Comparison of ENCODE assay signal across 30 cellular contexts in genomic region chr9:134295101-134295745, GRCh38. TPM values are rescaled to one million over a fixed set of nuclear protein-coding genes. Genes with fewer than 3 reads are reported as not detected.
DNase-seq lines count a peak whose midpoint lies in the region; ATAC-seq, FAIRE-seq and TF ChIP-seq lines count a peak whose summit lies in the region.
"Had no signal": no experiment of that assay in that cellular context is flagged by ENCODE, and none has a peak within 500 bp of the region (broad histone marks: within the 10 kb centered on the region; RNA-seq: fewer than 3 reads in every experiment).

No MANE protein-coding gene starts in this region.

- H2AFZ ChIP-seq in GM23248, result no peak overlapping the region

- H3K36me3 ChIP-seq in right atrium auricular region, result no peaks in the 10 kb centered on the region
- H3K36me3 ChIP-seq in mucosa of descending colon (ENCODE audit: low read depth), result no peaks in the 10 kb centered on the region
- H3K36me3 ChIP-seq in small intestine (ENCODE audit: control insufficient read depth in 2 of 2, insufficient read depth in 2 of 2, low read length in 2 of 2), result no peaks in the 10 kb centered on the region
- no peaks in the 10 kb centered on the region for H3K36me3 ChIP-seq in adrenal gland (replicated peaks in 1 of 2)
- no peaks in the 10 kb centered on the region for H3K36me3 ChIP-seq in GM23248 (ENCODE audit: low read depth)
- H3K36me3 ChIP-seq: left lung had no signal

- WGBS in small intestine, 3 donors, result 86 to 91% (median 88%) methylated on average over 22 to 25 of the region's 25 CpGs
- WGBS in adrenal gland, 4 donors, result 91 to 92% (median 92%) methylated on average over 25 of the region's 25 CpGs
- WGBS in GM23248 (ENCODE audit: low coverage in 1 of 2, low lambda C conversion rate in 2 of 2, missing lambda C conversion rate in 2 of 2), 2 experiments, result 91% methylated on average over 24 to 25 of the region's 25 CpGs

- no peaks in the 10 kb centered on the region for H3K9me3 ChIP-seq in right atrium auricular region
- H3K9me3 ChIP-seq in mucosa of descending colon, result no peaks in the 10 kb centered on the region
- H3K9me3 ChIP-seq in small intestine (ENCODE audit: control insufficient read depth, low read depth), result no peaks in the 10 kb centered on the region
- H3K9me3 ChIP-seq in adrenal gland (replicated peaks in 1 of 3), result no peaks in the 10 kb centered on the region
- H3K9me3 ChIP-seq in GM23248 (ENCODE audit: low read depth), result no peaks in the 10 kb centered on the region
- H3K9me3 ChIP-seq: body of pancreas, left lung, testis had no signal

- H3K27ac ChIP-seq in right atrium auricular region (no peak overlapping the region), small intestine (ENCODE audit: low read depth in 1 of 2, low read length in 1 of 2) (no peak overlapping the region), adrenal gland (no peak overlapping the region), GM23248 (no peak overlapping the region)
- H3K27ac ChIP-seq: body of pancreas, left lung, testis, VCaP had no signal

- no peak for ATAC-seq in Right ventricle myocardium superior (ENCODE audit: poor library complexity)
- no peak for ATAC-seq in left cardiac atrium
- ATAC-seq in mucosa of descending colon, result no peak
- ATAC-seq: activated CD4-positive, alpha-beta T cell treated with anti-CD3 and anti-CD28 coated beads for 36 hours; activated CD8-positive, alpha-beta T cell treated with anti-CD3 and anti-CD28 coated beads for 36 hours; body of pancreas; left lung; naive thymus-derived CD8-positive, alpha-beta T cell had no signal

- H3K27me3 ChIP-seq in right atrium auricular region (no peaks in the 10 kb centered on the region), small intestine (ENCODE audit: control insufficient read depth in 2 of 2, insufficient read depth in 2 of 2, low read length in 2 of 2) (no peaks in the 10 kb centered on the region), adrenal gland (no peaks in the 10 kb centered on the region), GM23248 (replicated peaks; ENCODE audit: insufficient read depth) (peaks cover 4% of the 10 kb centered on the region; the same call in 1 of the 2 replicates)
- H3K27me3 ChIP-seq: body of pancreas, dorsolateral prefrontal cortex, testis had no signal

- intact Hi-C loops in Right ventricle myocardium superior (cut with DNase I), result no loop called here
- intact Hi-C loops in left cardiac atrium (cut with DNase I), result no loop called here
- intact Hi-C loops in mucosa of descending colon (cut with DNase I, micrococcal nuclease), result no loop called here
- intact Hi-C loops in adrenal gland (cut with DNase I), result no loop called here

- TF ChIP-seq CTCF in right atrium auricular region (IDR thresholded peaks at IDR 0.05) (no peak), mucosa of descending colon (IDR thresholded peaks at IDR 0.05) (no peak), adrenal gland (IDR thresholded peaks at IDR 0.05) (no peak)

- H3K4me3 ChIP-seq in right atrium auricular region (no peak overlapping the region), mucosa of descending colon (no peak overlapping the region), small intestine (ENCODE audit: low read depth in 1 of 2, low read length in 2 of 2) (no peak overlapping the region), adrenal gland (no peak overlapping the region), GM23248 (no peak overlapping the region)
- H3K4me3 ChIP-seq: body of pancreas, dorsolateral prefrontal cortex, left lung, testis had no signal

- no peak overlapping the region for H3K4me2 ChIP-seq in GM23248 (ENCODE audit: unreplicated experiment)

- peak; percentile 39 for DNase-seq in Right ventricle myocardium superior
- DNase-seq in right atrium auricular region (ENCODE audit: low spot score), result no peak
- DNase-seq in left cardiac atrium, result peak; percentile 16
- DNase-seq in mucosa of descending colon, result peak in 2 of 3 donors; percentile 18 to 38
- DNase-seq in small intestine, result no peak
- DNase-seq in adrenal gland, result no peak
- no peak for DNase-seq in GM23248
- DNase-seq in NCI-H510A (lab: John Stamatoyannopoulos, UW), result no peak
- DNase-seq: activated CD4-positive, alpha-beta T cell treated with anti-CD3 and anti-CD28 coated beads for 36 hours; activated CD8-positive, alpha-beta memory T cell treated with anti-CD3 and anti-CD28 coated beads, Interleukin-2, amount 50 U/mL, for 48 hours; activated CD8-positive, alpha-beta T cell treated with anti-CD3 and anti-CD28 coated beads for 36 hours; activated naive CD4-positive, alpha-beta T cell treated with anti-CD3 and anti-CD28 coated beads for 36 hours; body of pancreas; CD4-positive, alpha-beta memory T cell; dorsolateral prefrontal cortex; hippocampal formation; KBM-7; NCI-H1092 treated with DMSO at 0.1 percent for 48 hours; NCI-H187; NCI-H524 treated with DMSO at 0.1 percent for 48 hours; stimulated activated naive CD4-positive, alpha-beta T cell treated with Interleukin-2 at 50 U/mL for 16 hours; T-helper 9 cell; testis had no signal

- H3K4me1 ChIP-seq in right atrium auricular region (peaks cover 0 to 13% of the 10 kb centered on the region in 2 donors), mucosa of descending colon (ENCODE audit: low read depth) (no peaks in the 10 kb centered on the region), small intestine (ENCODE audit: control insufficient read depth in 2 of 2, insufficient read depth in 1 of 2, low read depth in 1 of 2, low read length in 1 of 2) (no peaks in the 10 kb centered on the region), adrenal gland (replicated peaks in 1 of 2) (no peaks in the 10 kb centered on the region), GM23248 (ENCODE audit: insufficient read depth) (0 out of 2 replicates have a peak, but pooled peaks cover 2% of the 10 kb centered on the region)
- H3K4me1 ChIP-seq: body of pancreas had no signal

- FAIRE-seq in small intestine (lab: Jason Lieb, UNC), result no peak
- FAIRE-seq: A204.1, frontal cortex, H1, HTR-8/SVneo had no signal

- no peaks in the 10 kb centered on the region for H3F3A ChIP-seq in GM23248 (ENCODE audit: insufficient read depth)

- TF ChIP-seq POLR2A in adrenal gland (IDR thresholded peaks at IDR 0.05), result no peak

- no peak overlapping the region for H3K9ac ChIP-seq in GM23248

- in situ Hi-C loops in GM23248 (cut with MboI), result no loop called here

- no peaks in the 10 kb centered on the region for H3K9me2 ChIP-seq in GM23248 (ENCODE audit: insufficient read depth)

- no peaks in the 10 kb centered on the region for H4K20me1 ChIP-seq in GM23248 (ENCODE audit: insufficient read depth)

- no peaks in the 10 kb centered on the region for H3K79me2 ChIP-seq in GM23248 (ENCODE audit: insufficient read depth)

RNA-seq across cellular contexts. Expression of gene RXRA, which starts 31.0 kb away (rescaled TPM):
- 89.0 TPM for total RNA-seq in Right ventricle myocardium superior
- 10 to 100 TPM; 34.5 to 50.8 TPM for total RNA-seq in right atrium auricular region
- 10 to 100 TPM; 41.6 to 67.7 TPM for total RNA-seq in left cardiac atrium
- 100 to 1,000 TPM in 1 of 3 donors, 10 to 100 TPM in 2; 75.2 to 101 (median 85.3) TPM for total RNA-seq in mucosa of descending colon
- 10 to 100 TPM; 30.8 to 48.3 (median 34.7) TPM for polyA plus RNA-seq in small intestine
- total RNA-seq in adrenal gland, result 100 to 1,000 TPM in 4 of 8 donors, 10 to 100 TPM in 4; 64.2 to 114 (median 94.7) TPM
- polyA plus RNA-seq in adrenal gland, result 10 to 100 TPM; 16.1 to 72.9 (median 31.6) TPM
- 26.1 and 34.8 TPM in 2 replicates for total RNA-seq in GM23248 (2014; rRNA removed; shearing (Covaris generic))
- polyA plus RNA-seq in GM23248 (2016; fragmentation: Nextera tagmentation; extraction: Ambion mirVana), result 3.5 and 3.9 TPM in 2 replicates

Comparison
In these comparisons a context has a peak if more than half of its experiments do, and no peak if none do; other contexts are left out.
1. DNase-seq: peak in Right ventricle myocardium superior (single experiment), left cardiac atrium (single experiment) and mucosa of descending colon (2 of 3); none in right atrium auricular region (single experiment), small intestine (single experiment), adrenal gland (0 of 7), GM23248 (single experiment) and NCI-H510A (single experiment).